ENCODE assay signal across 11 cellular contexts in the genomic region with DNA sequence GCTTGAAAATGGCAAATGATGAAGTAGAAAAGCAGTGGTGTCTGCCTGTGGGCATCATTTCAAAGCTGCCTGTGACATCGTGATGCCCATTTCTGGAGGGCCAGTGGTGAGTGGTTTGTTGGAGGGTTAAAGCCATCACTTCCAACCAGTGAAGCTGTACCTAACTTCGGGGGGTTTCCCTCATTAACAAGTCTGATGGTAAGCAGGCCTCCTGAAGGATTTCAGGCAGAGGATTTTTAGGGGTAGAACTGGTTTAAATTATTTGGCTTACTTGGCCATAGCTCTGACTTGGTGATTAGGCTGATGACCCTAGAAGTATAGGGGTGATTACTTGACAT. TPM values are rescaled to one million over a fixed set of nuclear protein-coding genes. Genes with fewer than 3 reads are reported as not detected.
DNase-seq lines count a peak whose midpoint lies in the region; ATAC-seq and TF ChIP-seq lines count a peak whose summit lies in the region.
"Had no signal": no experiment of that assay in that cellular context is flagged by ENCODE, and none has a peak within 500 bp of the region (broad histone marks: within the 10 kb centered on the region; RNA-seq: fewer than 3 reads in every experiment).

No MANE protein-coding gene starts in this region.

- no peaks in the 10 kb centered on the region for H3K27me3 ChIP-seq in mesendoderm (ENCODE audit: insufficient read depth, low read length, poor library complexity)
- H3K27me3 ChIP-seq: Peyer's patch had no signal

- H3K27me3 Mint-ChIP-seq in T-helper 17 cell (no peaks in the 10 kb centered on the region), nephron progenitor cell (ENCODE audit: low read depth, poor library complexity) (no peaks in the 10 kb centered on the region)

- H3K4me2 ChIP-seq in mesendoderm (ENCODE audit: low read length) = no peak overlapping the region

- no peak overlapping the region for H3K23ac ChIP-seq in mesendoderm (ENCODE audit: low read length)

- no peak for TF ChIP-seq CTCF in nephron progenitor cell (IDR thresholded peaks at IDR 0.05)

- peaks cover 4% of the 10 kb centered on the region for H3K79me1 ChIP-seq in mesendoderm (ENCODE audit: low read length)

- no peak overlapping the region for H3K56ac ChIP-seq in mesendoderm (ENCODE audit: low read length)

- no peaks in the 10 kb centered on the region for H3K36me3 ChIP-seq in mesendoderm (ENCODE audit: control insufficient read depth, insufficient read depth, low read length)
- H3K36me3 ChIP-seq: Peyer's patch had no signal

- peak overlapping the region; percentile 77 for H3K4me3 Mint-ChIP-seq in T-helper 17 cell
- H3K4me3 Mint-ChIP-seq in nephron progenitor cell = no peak overlapping the region

- H3K4me1 ChIP-seq in mesendoderm (ENCODE audit: control insufficient read depth, low read depth, low read length) = peaks cover 2% of the 10 kb centered on the region

- no peak overlapping the region for H2BK120ac ChIP-seq in mesendoderm (ENCODE audit: low read depth, low read length)

- WGBS in mesendoderm (ENCODE audit: extremely low coverage, insufficient coverage, low lambda C conversion rate) = no CpG with 5 or more reads among the region's 2 CpGs

- H2AK5ac ChIP-seq in mesendoderm (ENCODE audit: low read length) = no peak overlapping the region

- DNase-seq in T-helper 17 cell (no peak), nephron progenitor cell (no peak), mesendoderm (no peak), OCI-M2 (lab: John Stamatoyannopoulos, UW; ENCODE audit: unreplicated experiment) (no peak), NCI-H510A (lab: John Stamatoyannopoulos, UW) (no peak), NCI-H2227 treated with DMSO at 0.1 percent for 48 hours (lab: John Stamatoyannopoulos, UW) (no peak)
- DNase-seq: DMS79, Peyer's patch had no signal

- no peaks in the 10 kb centered on the region for H3K9me3 Mint-ChIP-seq in nephron progenitor cell

- H3K4me3 ChIP-seq in mesendoderm (ENCODE audit: low read length) = no peak overlapping the region
- H3K4me3 ChIP-seq: lung, Peyer's patch had no signal

- no peak overlapping the region for H3K27ac ChIP-seq in mesendoderm (ENCODE audit: low read depth, low read length)

- no peak overlapping the region for H3K18ac ChIP-seq in mesendoderm (ENCODE audit: low read length)

- H2BK5ac ChIP-seq in mesendoderm (ENCODE audit: low read length) = no peak overlapping the region

- no peak overlapping the region for H4K8ac ChIP-seq in mesendoderm (ENCODE audit: low read depth, low read length)

- H3K4me1 Mint-ChIP-seq in T-helper 17 cell = peaks cover 65% of the 10 kb centered on the region
- H3K4me1 Mint-ChIP-seq in nephron progenitor cell = peaks cover 27% of the 10 kb centered on the region

- H2BK15ac ChIP-seq in mesendoderm (replicated peaks; ENCODE audit: low read depth) = no peak overlapping the region

- peak; percentile 36 for TF ChIP-seq POLR2A in GM18505 (IDR thresholded peaks at IDR 0.05; ENCODE audit: borderline replicate concordance, extremely low read depth, insufficient read depth, insufficient read length)

- H3K36me3 Mint-ChIP-seq in T-helper 17 cell (ENCODE audit: low read depth) = peaks cover 7% of the 10 kb centered on the region
- peaks cover 8% of the 10 kb centered on the region for H3K36me3 Mint-ChIP-seq in nephron progenitor cell (ENCODE audit: low read depth)

- no peaks in the 10 kb centered on the region for H3K79me2 ChIP-seq in mesendoderm (ENCODE audit: control insufficient read depth, insufficient read depth, low read length)

- no peak overlapping the region for H3K9ac ChIP-seq in mesendoderm (ENCODE audit: low read length)

- no peak overlapping the region for H3K4ac ChIP-seq in mesendoderm (ENCODE audit: low read depth, low read length)

- no peaks in the 10 kb centered on the region for H3K9me3 ChIP-seq in T-helper 17 cell (ENCODE audit: control insufficient read depth, low read length, poor library complexity, severe bottlenecking)
- H3K9me3 ChIP-seq: Peyer's patch had no signal

- H4K5ac ChIP-seq in mesendoderm (ENCODE audit: low read length) = no peak overlapping the region

- peak; percentile 31 for ATAC-seq in GM18505 (IDR thresholded peaks at IDR 0.05; ENCODE audit: unreplicated experiment)
- ATAC-seq in GM21723 (IDR thresholded peaks at IDR 0.05; ENCODE audit: unreplicated experiment) = peak; percentile 30
- ATAC-seq in T-helper 17 cell = peak; percentile 67

- H3K27ac Mint-ChIP-seq in T-helper 17 cell = peak overlapping the region; percentile 98
- H3K27ac Mint-ChIP-seq in nephron progenitor cell = peak overlapping the region; percentile 9

RNA-seq across cellular contexts. Expression of gene TNFAIP8, which starts 10.7 kb away (rescaled TPM):
- 100 to 1,000 TPM; 130 to 140 TPM for total RNA-seq in T-helper 17 cell
- 11.8 TPM for polyA plus RNA-seq in mesendoderm (2013, experiment 1 of 2)
- polyA plus RNA-seq in mesendoderm (2013, experiment 2 of 2) = 11.9 TPM
